7 cellular contexts compared by ENCODE assay signal in genomic region chr13:114099191-114099590, GRCh38.
A peak's percentile ranks its signal among the peaks of the same experiment; 100 is the strongest.
DNase-seq lines count a peak whose midpoint lies in the region; ATAC-seq and TF ChIP-seq lines count a peak whose summit lies in the region.

No MANE protein-coding gene starts in this region.

- H3K27ac Mint-ChIP-seq in nephron progenitor cell = no peak overlapping the region

- ATAC-seq in HG02610 (IDR thresholded peaks at IDR 0.05; ENCODE audit: unreplicated experiment) = no peak

- no peaks in the 10 kb centered on the region for H3K27me3 ChIP-seq in mucosa of rectum (ENCODE audit: control insufficient read depth in 2 of 2, insufficient read depth in 2 of 2, low read length in 2 of 2)

- no peak for TF ChIP-seq CTCF in nephron progenitor cell (IDR thresholded peaks at IDR 0.05)

- H3K9me3 Mint-ChIP-seq in nephron progenitor cell = peaks cover 6% of the 10 kb centered on the region

- H3K36me3 Mint-ChIP-seq in nephron progenitor cell (ENCODE audit: low read depth) = peaks cover 6% of the 10 kb centered on the region

- no peak overlapping the region for H3K4me3 ChIP-seq in mucosa of rectum (ENCODE audit: low read length in 2 of 2)

- peaks cover 33% of the 10 kb centered on the region for H3K4me1 Mint-ChIP-seq in nephron progenitor cell

- peak overlapping the region; percentile 15 to 23 for H3K27ac ChIP-seq in mucosa of rectum (ENCODE audit: low read depth in 2 of 2, low read length in 2 of 2)

- peak; percentile 43 for DNase-seq in GM19240 (ENCODE audit: insufficient read length, low spot score)
- DNase-seq in NCI-H526 (lab: John Stamatoyannopoulos, UW) = peak; percentile 70 to 82
- peak; percentile 92 for DNase-seq in epidermal melanocyte (ENCODE audit: insufficient read length, low spot score)
- no peak for DNase-seq in hippocampal formation (lab: John Stamatoyannopoulos, UW)
- DNase-seq in nephron progenitor cell = no peak

- H3K9ac ChIP-seq in mucosa of rectum (ENCODE audit: low read depth in 1 of 2, low read length in 2 of 2) = peak overlapping the region in 1 of 2 donors; percentile 33

- no peaks in the 10 kb centered on the region for H3K36me3 ChIP-seq in mucosa of rectum (ENCODE audit: control insufficient read depth in 2 of 2, insufficient read depth in 2 of 2, low read length in 2 of 2)

- peaks cover 4 to 8% of the 10 kb centered on the region in 2 donors for H3K4me1 ChIP-seq in mucosa of rectum (ENCODE audit: control insufficient read depth in 2 of 2, insufficient read depth in 2 of 2, low read length in 2 of 2)

- H3K9me3 ChIP-seq in mucosa of rectum (ENCODE audit: control insufficient read depth in 2 of 2, low read length in 2 of 2) = no peaks in the 10 kb centered on the region

- no peak overlapping the region for H3K4me3 Mint-ChIP-seq in nephron progenitor cell

- peaks cover 5% of the 10 kb centered on the region for H3K27me3 Mint-ChIP-seq in nephron progenitor cell (ENCODE audit: low read depth, poor library complexity)

Comparison
In these comparisons a context has a peak if more than half of its experiments do, and no peak if none do; other contexts are left out.
1. DNase-seq: peak in GM19240 (single experiment), NCI-H526 (2 of 2) and epidermal melanocyte (single experiment); none in hippocampal formation (0 of 2) and nephron progenitor cell (single experiment).